ENCODE assay signal across 1 cellular context in genomic region chr4:108540536-108540935, GRCh38.
TF ChIP-seq lines count a peak whose summit lies in the region.

No MANE protein-coding gene starts in this region.

TF ChIP-seq in SK-N-SH, 30 proteins besides CTCF, POLR2A, EP300 and RAD21 (continued from another document):
- TF ChIP-seq TAF1 (IDR thresholded peaks at IDR 0.05; ENCODE audit: borderline replicate concordance, low read depth, low read length) = no peak
- TF ChIP-seq REST (IDR thresholded peaks at IDR 0.05; ENCODE audit: low read depth, low read length) = no peak
- no peak for TF ChIP-seq RXRA (IDR thresholded peaks at IDR 0.05; ENCODE audit: borderline replicate concordance, low read depth)
- TF ChIP-seq MEF2A (IDR thresholded peaks at IDR 0.05; ENCODE audit: borderline replicate concordance, low read depth) = no peak
- no peak for TF ChIP-seq NRF1 (IDR thresholded peaks at IDR 0.05; ENCODE audit: low read depth, low read length)
